1 cellular context compared by ENCODE assay signal in the genomic region with DNA sequence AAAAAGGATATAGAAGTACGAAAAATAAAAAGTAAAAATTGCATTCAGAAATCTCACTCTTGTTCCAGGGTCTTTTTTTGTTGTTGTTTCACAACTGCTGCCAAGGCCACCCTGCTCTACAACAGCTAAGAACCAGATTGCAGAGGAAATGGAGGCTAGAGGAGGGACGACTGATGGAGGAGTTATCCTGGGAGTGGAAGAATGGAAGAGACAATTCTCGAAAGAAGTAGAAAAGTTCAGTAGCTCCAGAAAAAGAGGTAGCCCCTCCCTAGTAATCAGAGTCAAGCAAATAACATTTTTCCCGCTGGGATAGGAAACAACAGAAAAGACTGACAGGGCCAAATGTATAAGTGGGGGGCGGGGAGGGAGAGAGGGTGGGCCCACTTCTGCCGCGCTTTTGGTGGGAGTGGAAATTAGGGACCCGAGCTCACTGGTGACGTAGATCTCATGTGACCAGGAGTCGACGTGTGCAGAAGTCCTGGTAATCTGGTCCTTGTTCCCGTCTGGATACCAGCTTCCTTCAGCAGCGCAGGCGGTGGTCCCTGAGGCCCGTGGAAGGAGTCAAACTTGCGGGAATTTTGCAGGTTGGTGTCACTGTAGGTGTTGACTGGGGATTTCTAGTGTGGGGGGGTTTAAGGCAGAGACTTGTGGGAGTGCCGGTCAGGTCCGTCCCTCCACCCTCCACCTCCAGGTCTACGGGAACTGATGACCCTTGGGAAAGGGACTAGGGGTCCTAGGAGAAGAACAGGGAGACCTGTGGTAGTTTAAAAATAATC.
TF ChIP-seq lines count a peak whose summit lies in the region.

A gene with protein sequence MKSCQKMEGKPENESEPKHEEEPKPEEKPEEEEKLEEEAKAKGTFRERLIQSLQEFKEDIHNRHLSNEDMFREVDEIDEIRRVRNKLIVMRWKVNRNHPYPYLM (plus strand): TSS at position 484 of the 776 bp plus-strand sequence. CDS start 1,179 bp downstream, outside the sequence.

TF ChIP-seq in HepG2, 621 proteins besides CTCF, POLR2A, EP300 and RAD21 (continued from another document and continues in another):
- TF ChIP-seq SMARCE1 (IDR thresholded peaks at IDR 0.05; ENCODE audit: borderline replicate concordance) (no peak), MTF1 (CRISPR knock-in tag; IDR thresholded peaks at IDR 0.05) (peak; percentile 50; the same call in 1 of the 2 replicates), SMYD3 (CRISPR knock-in tag; IDR thresholded peaks at IDR 0.05) (no peak), ZMYM4 (CRISPR knock-in tag; IDR thresholded peaks at IDR 0.05) (0 out of 2 replicates have a peak, but pooled peaks have one; percentile 13), ZNF30 (CRISPR knock-in tag; IDR thresholded peaks at IDR 0.05) (no peak), MXI1 (IDR thresholded peaks at IDR 0.05; ENCODE audit: borderline replicate concordance, low read depth, low read length) (no peak), HNF4G (IDR thresholded peaks at IDR 0.05; ENCODE audit: borderline replicate concordance, low read depth, low read length) (no peak), HNF4G (CRISPR knock-in tag; IDR thresholded peaks at IDR 0.05; ENCODE audit: borderline replicate concordance, low read depth) (no peak), KAT8 (CRISPR knock-in tag; IDR thresholded peaks at IDR 0.05) (no peak), KDM6A (CRISPR knock-in tag; IDR thresholded peaks at IDR 0.05; ENCODE audit: low read depth) (no peak), ZBTB7B (CRISPR knock-in tag; IDR thresholded peaks at IDR 0.05) (peak; percentile 38; the same call in 1 of the 2 replicates), ZFP36L2 (CRISPR knock-in tag; IDR thresholded peaks at IDR 0.05) (no peak), IKZF1 (IDR thresholded peaks at IDR 0.05) (no peak), ZIK1 (CRISPR knock-in tag; IDR thresholded peaks at IDR 0.05; ENCODE audit: borderline replicate concordance, low read depth) (no peak), SALL1 (CRISPR knock-in tag; IDR thresholded peaks at IDR 0.05) (0 out of 2 replicates have a peak, but pooled peaks have one; percentile 12), SIN3A (IDR thresholded peaks at IDR 0.05; ENCODE audit: borderline replicate concordance, low read depth, low read length) (no peak), CREM (IDR thresholded peaks at IDR 0.05) (peak; percentile 65), CREM (CRISPR knock-in tag; IDR thresholded peaks at IDR 0.05) (no peak), MEIS2 (CRISPR knock-in tag; IDR thresholded peaks at IDR 0.05) (no peak), GZF1 (CRISPR knock-in tag; IDR thresholded peaks at IDR 0.05) (no peak), STAG1 (CRISPR knock-in tag; IDR thresholded peaks at IDR 0.05) (no peak), ZSCAN9 (CRISPR knock-in tag; IDR thresholded peaks at IDR 0.05; ENCODE audit: borderline replicate concordance) (no peak), ZNF329 (CRISPR knock-in tag; IDR thresholded peaks at IDR 0.05; ENCODE audit: low read depth) (no peak), GLI4 (CRISPR knock-in tag; IDR thresholded peaks at IDR 0.05; ENCODE audit: borderline replicate concordance) (no peak), MYNN (CRISPR knock-in tag; IDR thresholded peaks at IDR 0.05; ENCODE audit: low read depth) (no peak), BORCS8-MEF2B (CRISPR knock-in tag; IDR thresholded peaks at IDR 0.05) (no peak), SAP130 (CRISPR knock-in tag; IDR thresholded peaks at IDR 0.05; ENCODE audit: low read depth) (peak; percentile 36), ZNF510 (CRISPR knock-in tag; IDR thresholded peaks at IDR 0.05; ENCODE audit: low read depth) (no peak), ZKSCAN8 (CRISPR knock-in tag; IDR thresholded peaks at IDR 0.05; ENCODE audit: borderline replicate concordance) (no peak), TSC22D2 (CRISPR knock-in tag; IDR thresholded peaks at IDR 0.05; ENCODE audit: borderline replicate concordance) (no peak), ARNTL (CRISPR knock-in tag; IDR thresholded peaks at IDR 0.05) (no peak), ZNF670 (CRISPR knock-in tag; IDR thresholded peaks at IDR 0.05; ENCODE audit: borderline replicate concordance) (no peak), AGO2 (optimal IDR thresholded peaks at IDR 0.05; ENCODE audit: low read depth, low read length) (no peak), SCMH1 (CRISPR knock-in tag; IDR thresholded peaks at IDR 0.05; ENCODE audit: borderline replicate concordance) (no peak), ZNF775 (CRISPR knock-in tag; IDR thresholded peaks at IDR 0.05; ENCODE audit: borderline replicate concordance) (no peak), MAF1 (CRISPR knock-in tag; IDR thresholded peaks at IDR 0.05; ENCODE audit: borderline replicate concordance) (no peak), NFYB (CRISPR knock-in tag; IDR thresholded peaks at IDR 0.05) (no peak), ZNF724P (CRISPR knock-in tag; IDR thresholded peaks at IDR 0.05; ENCODE audit: borderline replicate concordance) (no peak), RFX1 (IDR thresholded peaks at IDR 0.05) (no peak), KAT7 (CRISPR knock-in tag; IDR thresholded peaks at IDR 0.05; ENCODE audit: borderline replicate concordance) (no peak), ZNF143 (CRISPR knock-in tag; IDR thresholded peaks at IDR 0.05) (no peak)
- TF ChIP-seq, protein P1, sequence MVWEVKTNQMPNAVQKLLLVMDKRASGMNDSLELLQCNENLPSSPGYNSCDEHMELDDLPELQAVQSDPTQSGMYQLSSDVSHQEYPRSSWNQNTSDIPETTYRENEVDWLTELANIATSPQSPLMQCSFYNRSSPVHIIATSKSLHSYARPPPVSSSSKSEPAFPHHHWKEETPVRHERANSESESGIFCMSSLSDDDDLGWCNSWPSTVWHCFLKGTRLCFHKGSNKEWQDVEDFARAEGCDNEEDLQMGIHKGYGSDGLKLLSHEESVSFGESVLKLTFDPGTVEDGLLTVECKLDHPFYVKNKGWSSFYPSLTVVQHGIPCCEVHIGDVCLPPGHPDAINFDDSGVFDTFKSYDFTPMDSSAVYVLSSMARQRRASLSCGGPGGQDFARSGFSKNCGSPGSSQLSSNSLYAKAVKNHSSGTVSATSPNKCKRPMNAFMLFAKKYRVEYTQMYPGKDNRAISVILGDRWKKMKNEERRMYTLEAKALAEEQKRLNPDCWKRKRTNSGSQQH (CRISPR knock-in tag; IDR thresholded peaks at IDR 0.05; ENCODE audit: low read depth): no peak
- TF ChIP-seq, protein P2, sequence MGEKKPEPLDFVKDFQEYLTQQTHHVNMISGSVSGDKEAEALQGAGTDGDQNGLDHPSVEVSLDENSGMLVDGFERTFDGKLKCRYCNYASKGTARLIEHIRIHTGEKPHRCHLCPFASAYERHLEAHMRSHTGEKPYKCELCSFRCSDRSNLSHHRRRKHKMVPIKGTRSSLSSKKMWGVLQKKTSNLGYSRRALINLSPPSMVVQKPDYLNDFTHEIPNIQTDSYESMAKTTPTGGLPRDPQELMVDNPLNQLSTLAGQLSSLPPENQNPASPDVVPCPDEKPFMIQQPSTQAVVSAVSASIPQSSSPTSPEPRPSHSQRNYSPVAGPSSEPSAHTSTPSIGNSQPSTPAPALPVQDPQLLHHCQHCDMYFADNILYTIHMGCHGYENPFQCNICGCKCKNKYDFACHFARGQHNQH (CRISPR knock-in tag; IDR thresholded peaks at IDR 0.05): no peak
- TF ChIP-seq, protein P3, sequence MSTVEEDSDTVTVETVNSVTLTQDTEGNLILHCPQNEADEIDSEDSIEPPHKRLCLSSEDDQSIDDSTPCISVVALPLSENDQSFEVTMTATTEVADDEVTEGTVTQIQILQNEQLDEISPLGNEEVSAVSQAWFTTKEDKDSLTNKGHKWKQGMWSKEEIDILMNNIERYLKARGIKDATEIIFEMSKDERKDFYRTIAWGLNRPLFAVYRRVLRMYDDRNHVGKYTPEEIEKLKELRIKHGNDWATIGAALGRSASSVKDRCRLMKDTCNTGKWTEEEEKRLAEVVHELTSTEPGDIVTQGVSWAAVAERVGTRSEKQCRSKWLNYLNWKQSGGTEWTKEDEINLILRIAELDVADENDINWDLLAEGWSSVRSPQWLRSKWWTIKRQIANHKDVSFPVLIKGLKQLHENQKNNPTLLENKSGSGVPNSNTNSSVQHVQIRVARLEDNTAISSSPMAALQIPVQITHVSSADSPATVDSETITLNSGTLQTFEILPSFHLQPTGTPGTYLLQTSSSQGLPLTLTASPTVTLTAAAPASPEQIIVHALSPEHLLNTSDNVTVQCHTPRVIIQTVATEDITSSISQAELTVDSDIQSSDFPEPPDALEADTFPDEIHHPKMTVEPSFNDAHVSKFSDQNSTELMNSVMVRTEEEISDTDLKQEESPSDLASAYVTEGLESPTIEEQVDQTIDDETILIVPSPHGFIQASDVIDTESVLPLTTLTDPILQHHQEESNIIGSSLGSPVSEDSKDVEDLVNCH (CRISPR knock-in tag; IDR thresholded peaks at IDR 0.05): no peak
- TF ChIP-seq, protein P4, sequence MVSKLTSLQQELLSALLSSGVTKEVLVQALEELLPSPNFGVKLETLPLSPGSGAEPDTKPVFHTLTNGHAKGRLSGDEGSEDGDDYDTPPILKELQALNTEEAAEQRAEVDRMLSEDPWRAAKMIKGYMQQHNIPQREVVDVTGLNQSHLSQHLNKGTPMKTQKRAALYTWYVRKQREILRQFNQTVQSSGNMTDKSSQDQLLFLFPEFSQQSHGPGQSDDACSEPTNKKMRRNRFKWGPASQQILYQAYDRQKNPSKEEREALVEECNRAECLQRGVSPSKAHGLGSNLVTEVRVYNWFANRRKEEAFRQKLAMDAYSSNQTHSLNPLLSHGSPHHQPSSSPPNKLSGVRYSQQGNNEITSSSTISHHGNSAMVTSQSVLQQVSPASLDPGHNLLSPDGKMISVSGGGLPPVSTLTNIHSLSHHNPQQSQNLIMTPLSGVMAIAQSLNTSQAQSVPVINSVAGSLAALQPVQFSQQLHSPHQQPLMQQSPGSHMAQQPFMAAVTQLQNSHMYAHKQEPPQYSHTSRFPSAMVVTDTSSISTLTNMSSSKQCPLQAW (CRISPR knock-in tag; IDR thresholded peaks at IDR 0.05): no peak
- TF ChIP-seq, protein P5, sequence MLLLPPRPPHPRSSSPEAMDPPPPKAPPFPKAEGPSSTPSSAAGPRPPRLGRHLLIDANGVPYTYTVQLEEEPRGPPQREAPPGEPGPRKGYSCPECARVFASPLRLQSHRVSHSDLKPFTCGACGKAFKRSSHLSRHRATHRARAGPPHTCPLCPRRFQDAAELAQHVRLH (CRISPR knock-in tag; IDR thresholded peaks at IDR 0.05; ENCODE audit: borderline replicate concordance, low read depth): no peak
- TF ChIP-seq, protein P6, sequence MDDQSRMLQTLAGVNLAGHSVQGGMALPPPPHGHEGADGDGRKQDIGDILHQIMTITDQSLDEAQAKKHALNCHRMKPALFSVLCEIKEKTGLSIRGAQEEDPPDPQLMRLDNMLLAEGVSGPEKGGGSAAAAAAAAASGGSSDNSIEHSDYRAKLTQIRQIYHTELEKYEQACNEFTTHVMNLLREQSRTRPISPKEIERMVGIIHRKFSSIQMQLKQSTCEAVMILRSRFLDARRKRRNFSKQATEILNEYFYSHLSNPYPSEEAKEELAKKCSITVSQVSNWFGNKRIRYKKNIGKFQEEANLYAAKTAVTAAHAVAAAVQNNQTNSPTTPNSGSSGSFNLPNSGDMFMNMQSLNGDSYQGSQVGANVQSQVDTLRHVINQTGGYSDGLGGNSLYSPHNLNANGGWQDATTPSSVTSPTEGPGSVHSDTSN (CRISPR knock-in tag; IDR thresholded peaks at IDR 0.05; ENCODE audit: borderline replicate concordance): no peak
- TF ChIP-seq, protein P7, sequence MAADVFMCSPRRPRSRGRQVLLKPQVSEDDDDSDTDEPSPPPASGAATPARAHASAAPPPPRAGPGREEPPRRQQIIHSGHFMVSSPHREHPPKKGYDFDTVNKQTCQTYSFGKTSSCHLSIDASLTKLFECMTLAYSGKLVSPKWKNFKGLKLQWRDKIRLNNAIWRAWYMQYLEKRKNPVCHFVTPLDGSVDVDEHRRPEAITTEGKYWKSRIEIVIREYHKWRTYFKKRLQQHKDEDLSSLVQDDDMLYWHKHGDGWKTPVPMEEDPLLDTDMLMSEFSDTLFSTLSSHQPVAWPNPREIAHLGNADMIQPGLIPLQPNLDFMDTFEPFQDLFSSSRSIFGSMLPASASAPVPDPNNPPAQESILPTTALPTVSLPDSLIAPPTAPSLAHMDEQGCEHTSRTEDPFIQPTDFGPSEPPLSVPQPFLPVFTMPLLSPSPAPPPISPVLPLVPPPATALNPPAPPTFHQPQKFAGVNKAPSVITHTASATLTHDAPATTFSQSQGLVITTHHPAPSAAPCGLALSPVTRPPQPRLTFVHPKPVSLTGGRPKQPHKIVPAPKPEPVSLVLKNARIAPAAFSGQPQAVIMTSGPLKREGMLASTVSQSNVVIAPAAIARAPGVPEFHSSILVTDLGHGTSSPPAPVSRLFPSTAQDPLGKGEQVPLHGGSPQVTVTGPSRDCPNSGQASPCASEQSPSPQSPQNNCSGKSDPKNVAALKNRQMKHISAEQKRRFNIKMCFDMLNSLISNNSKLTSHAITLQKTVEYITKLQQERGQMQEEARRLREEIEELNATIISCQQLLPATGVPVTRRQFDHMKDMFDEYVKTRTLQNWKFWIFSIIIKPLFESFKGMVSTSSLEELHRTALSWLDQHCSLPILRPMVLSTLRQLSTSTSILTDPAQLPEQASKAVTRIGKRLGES (CRISPR knock-in tag; IDR thresholded peaks at IDR 0.05; ENCODE audit: borderline replicate concordance): no peak
- TF ChIP-seq, protein P8, sequence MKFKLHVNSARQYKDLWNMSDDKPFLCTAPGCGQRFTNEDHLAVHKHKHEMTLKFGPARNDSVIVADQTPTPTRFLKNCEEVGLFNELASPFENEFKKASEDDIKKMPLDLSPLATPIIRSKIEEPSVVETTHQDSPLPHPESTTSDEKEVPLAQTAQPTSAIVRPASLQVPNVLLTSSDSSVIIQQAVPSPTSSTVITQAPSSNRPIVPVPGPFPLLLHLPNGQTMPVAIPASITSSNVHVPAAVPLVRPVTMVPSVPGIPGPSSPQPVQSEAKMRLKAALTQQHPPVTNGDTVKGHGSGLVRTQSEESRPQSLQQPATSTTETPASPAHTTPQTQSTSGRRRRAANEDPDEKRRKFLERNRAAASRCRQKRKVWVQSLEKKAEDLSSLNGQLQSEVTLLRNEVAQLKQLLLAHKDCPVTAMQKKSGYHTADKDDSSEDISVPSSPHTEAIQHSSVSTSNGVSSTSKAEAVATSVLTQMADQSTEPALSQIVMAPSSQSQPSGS (CRISPR knock-in tag; IDR thresholded peaks at IDR 0.05): no peak
- TF ChIP-seq, protein P9, sequence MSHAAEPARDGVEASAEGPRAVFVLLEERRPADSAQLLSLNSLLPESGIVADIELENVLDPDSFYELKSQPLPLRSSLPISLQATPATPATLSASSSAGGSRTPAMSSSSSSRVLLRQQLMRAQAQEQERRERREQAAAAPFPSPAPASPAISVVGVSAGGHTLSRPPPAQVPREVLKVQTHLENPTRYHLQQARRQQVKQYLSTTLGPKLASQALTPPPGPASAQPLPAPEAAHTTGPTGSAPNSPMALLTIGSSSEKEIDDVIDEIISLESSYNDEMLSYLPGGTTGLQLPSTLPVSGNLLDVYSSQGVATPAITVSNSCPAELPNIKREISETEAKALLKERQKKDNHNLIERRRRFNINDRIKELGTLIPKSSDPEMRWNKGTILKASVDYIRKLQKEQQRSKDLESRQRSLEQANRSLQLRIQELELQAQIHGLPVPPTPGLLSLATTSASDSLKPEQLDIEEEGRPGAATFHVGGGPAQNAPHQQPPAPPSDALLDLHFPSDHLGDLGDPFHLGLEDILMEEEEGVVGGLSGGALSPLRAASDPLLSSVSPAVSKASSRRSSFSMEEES (CRISPR knock-in tag; IDR thresholded peaks at IDR 0.05): peak; percentile 58
